ENCODE assay signal across 8 cellular contexts in the genomic region with DNA sequence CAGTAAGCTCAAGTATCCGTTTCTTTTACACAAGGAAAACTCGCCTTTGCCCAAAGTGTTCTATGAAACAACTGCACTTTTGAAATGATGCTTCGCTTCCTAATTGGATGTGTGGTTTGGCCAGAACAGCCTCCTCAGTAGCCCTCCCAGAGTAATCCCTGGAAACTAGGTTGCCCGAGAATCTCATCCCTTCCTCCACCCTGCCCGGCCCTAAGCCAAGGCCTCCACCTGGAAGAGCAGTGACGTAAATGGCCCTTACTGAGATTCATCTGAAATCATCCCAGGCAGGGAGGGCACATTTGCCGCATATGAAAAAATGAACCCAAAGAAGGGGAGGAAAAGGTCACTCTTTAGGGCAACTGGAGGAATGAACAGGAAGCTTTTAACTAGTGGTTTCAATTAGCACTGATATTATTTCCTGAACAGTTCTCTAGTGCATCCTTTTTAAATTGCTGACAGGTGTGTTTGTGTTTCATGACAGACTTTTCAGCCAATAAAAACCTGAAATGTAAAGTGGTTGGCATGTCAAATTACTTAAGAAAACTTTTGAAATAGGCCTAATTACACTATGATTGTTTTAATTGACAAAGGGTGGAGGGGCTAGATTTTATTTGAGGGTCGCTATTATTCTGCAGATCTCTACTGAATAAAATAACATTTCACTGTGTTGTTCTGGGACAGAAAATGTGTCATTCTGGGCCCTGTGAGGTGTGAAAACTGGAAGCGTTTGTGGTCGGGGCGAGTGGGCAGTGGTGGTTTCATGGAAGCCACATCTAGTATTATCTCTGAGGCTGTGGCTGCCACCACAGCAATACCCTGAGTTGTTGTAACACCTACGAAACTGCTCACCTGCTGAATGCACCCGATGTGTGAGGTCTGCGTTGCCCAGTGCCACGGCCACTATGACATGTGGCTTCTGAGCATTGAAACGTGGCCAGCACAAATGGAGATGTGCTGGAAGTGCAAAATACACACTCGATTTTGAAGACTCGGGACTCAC.
DNase-seq lines count a peak whose midpoint lies in the region; ATAC-seq and TF ChIP-seq lines count a peak whose summit lies in the region.

No MANE protein-coding gene starts in this region.

- DNase-seq in SHP77 (lab: John Stamatoyannopoulos, UW) (peak; percentile 28 to 38), SHP77 treated with DMSO at 0.1 percent for 48 hours (lab: John Stamatoyannopoulos, UW) (no peak), breast epithelium (ENCODE audit: low spot score in 2 of 2) (no peak), GM13977 (ENCODE audit: low spot score) (no peak)
- DNase-seq in activated naive CD8-positive, alpha-beta T cell treated with anti-CD3 and anti-CD28 coated beads, Interleukin-2, amount 50 U/mL, for 24 hours = peak; percentile 79

- H3K9me3 Mint-ChIP-seq in activated naive CD8-positive, alpha-beta T cell treated with anti-CD3 and anti-CD28 coated beads, Interleukin-2, amount 50 U/mL, for 24 hours = no peaks in the 10 kb centered on the region
- H3K9me3 Mint-ChIP-seq in stimulated activated memory B cell treated with anti-CD40 and anti-IgM and Interleukin-4, amounts not matched to agents 10 μg/mL and 1 μg/mL and 100 μg/mL, for 72 hours = no peaks in the 10 kb centered on the region

- peaks cover 6% of the 10 kb centered on the region for H3K36me3 Mint-ChIP-seq in activated naive CD8-positive, alpha-beta T cell treated with anti-CD3 and anti-CD28 coated beads, Interleukin-2, amount 50 U/mL, for 24 hours (ENCODE audit: low read depth)
- peaks cover 35% of the 10 kb centered on the region for H3K36me3 Mint-ChIP-seq in stimulated activated memory B cell treated with anti-CD40 and anti-IgM and Interleukin-4, amounts not matched to agents 10 μg/mL and 1 μg/mL and 100 μg/mL, for 72 hours

- TF ChIP-seq POLR2A in breast epithelium (IDR thresholded peaks at IDR 0.05) = no peak

- H3K4me1 ChIP-seq in breast epithelium = no peaks in the 10 kb centered on the region

- H3K4me3 Mint-ChIP-seq in activated naive CD8-positive, alpha-beta T cell treated with anti-CD3 and anti-CD28 coated beads, Interleukin-2, amount 50 U/mL, for 24 hours = no peak overlapping the region
- H3K4me3 Mint-ChIP-seq in stimulated activated memory B cell treated with anti-CD40 and anti-IgM and Interleukin-4, amounts not matched to agents 10 μg/mL and 1 μg/mL and 100 μg/mL, for 72 hours = no peak overlapping the region

- no peak overlapping the region for H3K27ac ChIP-seq in breast epithelium

- peaks cover 24% of the 10 kb centered on the region for H3K27me3 Mint-ChIP-seq in activated naive CD8-positive, alpha-beta T cell treated with anti-CD3 and anti-CD28 coated beads, Interleukin-2, amount 50 U/mL, for 24 hours
- no peaks in the 10 kb centered on the region for H3K27me3 Mint-ChIP-seq in stimulated activated memory B cell treated with anti-CD40 and anti-IgM and Interleukin-4, amounts not matched to agents 10 μg/mL and 1 μg/mL and 100 μg/mL, for 72 hours

- H3K4me1 Mint-ChIP-seq in activated naive CD8-positive, alpha-beta T cell treated with anti-CD3 and anti-CD28 coated beads, Interleukin-2, amount 50 U/mL, for 24 hours = peaks cover 16% of the 10 kb centered on the region
- H3K4me1 Mint-ChIP-seq in stimulated activated memory B cell treated with anti-CD40 and anti-IgM and Interleukin-4, amounts not matched to agents 10 μg/mL and 1 μg/mL and 100 μg/mL, for 72 hours = no peaks in the 10 kb centered on the region

- no peaks in the 10 kb centered on the region for H3K36me3 ChIP-seq in breast epithelium

- intact Hi-C loops in breast epithelium (cut with DNase I; ENCODE audit: low total_unique reads) = loop anchor here (5.0 kb wide), 1 partner anchor 838 kb away; no protein-coding TSS in a partner anchor

- no peaks in the 10 kb centered on the region for H3K27me3 ChIP-seq in breast epithelium

- in situ Hi-C loops in GM13977 (cut with MboI; ENCODE audit: low pct_unique_long_range_greater_than_20kb, low sequenced_read_pairs, unreplicated experiment) = no loop called here

- H3K27ac Mint-ChIP-seq in activated naive CD8-positive, alpha-beta T cell treated with anti-CD3 and anti-CD28 coated beads, Interleukin-2, amount 50 U/mL, for 24 hours = peak overlapping the region; percentile 71
- no peak overlapping the region for H3K27ac Mint-ChIP-seq in stimulated activated memory B cell treated with anti-CD40 and anti-IgM and Interleukin-4, amounts not matched to agents 10 μg/mL and 1 μg/mL and 100 μg/mL, for 72 hours

- no peak overlapping the region for H3K4me3 ChIP-seq in breast epithelium

- ATAC-seq in HG03457 (IDR thresholded peaks at IDR 0.05; ENCODE audit: unreplicated experiment) = peak; percentile 84
- peak; percentile 93 for ATAC-seq in activated naive CD8-positive, alpha-beta T cell treated with anti-CD3 and anti-CD28 coated beads, Interleukin-2, amount 50 U/mL, for 24 hours
- ATAC-seq in stimulated activated memory B cell treated with anti-CD40 and anti-IgM and Interleukin-4, amounts not matched to agents 10 μg/mL and 1 μg/mL and 100 μg/mL, for 72 hours = peak; percentile 71
- no peak for ATAC-seq in GM18873 (IDR thresholded peaks at IDR 0.05; ENCODE audit: low FRiP score, unreplicated experiment)

- no peaks in the 10 kb centered on the region for H3K9me3 ChIP-seq in breast epithelium

- no peak for TF ChIP-seq CTCF in breast epithelium (IDR thresholded peaks at IDR 0.05)
- no peak for TF ChIP-seq CTCF in GM13977 (IDR thresholded peaks at IDR 0.05; ENCODE audit: extremely low read depth, insufficient read depth, missing control alignments)

Comparison
In these comparisons a context has a peak if more than half of its experiments do, and no peak if none do; other contexts are left out.
1. DNase-seq: peak in SHP77 (2 of 2) and activated naive CD8-positive, alpha-beta T cell treated with anti-CD3 and anti-CD28 coated beads, Interleukin-2, amount 50 U/mL, for 24 hours (single experiment); none in SHP77 treated with DMSO at 0.1 percent for 48 hours (single experiment), breast epithelium (0 of 2) and GM13977 (single experiment).